Comparison of ENCODE assay signal across 8 cellular contexts in genomic region chr1:206909167-206909882, GRCh38. TPM values are rescaled to one million over a fixed set of nuclear protein-coding genes. Genes with fewer than 3 reads are reported as not detected.
DNase-seq lines count a peak whose midpoint lies in the region; ATAC-seq and TF ChIP-seq lines count a peak whose summit lies in the region.

No MANE protein-coding gene starts in this region.

- H3K27me3 ChIP-seq in RWPE2 (ENCODE audit: insufficient read depth, poor library complexity, severe bottlenecking) (no peaks in the 10 kb centered on the region), spleen (replicated peaks in 1 of 7) (peaks cover 0 to 38% (median 0%) of the 10 kb centered on the region in 7 donors)

- TF ChIP-seq POLR2A in spleen (IDR thresholded peaks at IDR 0.05) = no peak

- TF ChIP-seq CTCF in 22Rv1 (IDR thresholded peaks at IDR 0.05) = peak; percentile 41
- no peak for TF ChIP-seq CTCF in HFF-Myc (IDR thresholded peaks at IDR 0.05; ENCODE audit: low read depth, low read length, missing control alignments)
- TF ChIP-seq CTCF in RWPE2 (IDR thresholded peaks at IDR 0.05; ENCODE audit: poor library complexity, severe bottlenecking) = peak; percentile 30
- no peak for TF ChIP-seq CTCF in astrocyte of the spinal cord (IDR thresholded peaks at IDR 0.05; ENCODE audit: low read depth, low read length)
- peak in 1 of 11 experiments; percentile 7 for TF ChIP-seq CTCF in spleen (IDR thresholded peaks at IDR 0.05 in 8 of 11, conservative IDR thresholded peaks at IDR 0.05 in 3 of 11)

- peaks cover 20% of the 10 kb centered on the region for H3K4me1 ChIP-seq in RWPE2 (ENCODE audit: insufficient read depth, poor library complexity, severe bottlenecking)
- H3K4me1 ChIP-seq in spleen = peaks cover 52 to 99% (median 91%) of the 10 kb centered on the region in 6 donors

- DNase-seq in HFF-Myc (ENCODE audit: extremely low read depth, low read depth) (no peak), RWPE2 (ENCODE audit: low spot score) (peak; percentile 86), astrocyte of the spinal cord (ENCODE audit: low read depth, low spot score) (no peak), iPS-NIHi11 (ENCODE audit: low spot score) (peak; percentile 87), spleen (peak; percentile 88)

- H3K9me3 ChIP-seq in RWPE2 (ENCODE audit: severe bottlenecking) = no peaks in the 10 kb centered on the region
- H3K9me3 ChIP-seq in spleen = no peaks in the 10 kb centered on the region

- intact Hi-C loops in spleen (cut with DNase I; ENCODE audit: low total_unique reads) = no loop called here

- H3K27ac ChIP-seq in 22Rv1 = peak overlapping the region; percentile 72
- peak overlapping the region; percentile 74 for H3K27ac ChIP-seq in RWPE2 (ENCODE audit: poor library complexity, severe bottlenecking)
- peak overlapping the region; percentile 60 to 87 (median 69) for H3K27ac ChIP-seq in spleen

- in situ Hi-C loops in astrocyte of the spinal cord (cut with HindIII; ENCODE audit: low sequenced_read_pairs) = no loop called here

- 0 to 10% (median 5%) methylated on average over 31 to 69 of the region's 69 CpGs for WGBS in spleen, 5 donors

- H3K4me3 ChIP-seq in HFF-Myc (replicated peaks; ENCODE audit: low read depth, low read length) = peak overlapping the region; percentile 49
- H3K4me3 ChIP-seq in RWPE2 (ENCODE audit: severe bottlenecking) = peak overlapping the region; percentile 32
- peak overlapping the region; percentile 31 for H3K4me3 ChIP-seq in astrocyte of the spinal cord (ENCODE audit: low read depth, low read length)
- peak overlapping the region; percentile 23 to 69 (median 38) for H3K4me3 ChIP-seq in spleen

- ATAC-seq in RWPE2 (ENCODE audit: low read depth) = peak; percentile 74
- ATAC-seq in GM18909 (IDR thresholded peaks at IDR 0.05; ENCODE audit: poor library complexity, unreplicated experiment) = no peak
- ATAC-seq in HG02678 (IDR thresholded peaks at IDR 0.05; ENCODE audit: unreplicated experiment) = no peak

- H3K36me3 ChIP-seq in RWPE2 (ENCODE audit: low read depth) = no peaks in the 10 kb centered on the region
- peaks cover 0 to 96% (median 34%) of the 10 kb centered on the region in 6 donors for H3K36me3 ChIP-seq in spleen

RNA-seq across cellular contexts. Expression of gene IL24, which starts 12.1 kb away (rescaled TPM):
- under 1 TPM in 2 of 7 donors, not detected in 5; 0.30 to 0.34 TPM for total RNA-seq in spleen
- polyA plus RNA-seq in spleen = 1 to 10 TPM; 1.2 to 2.0 (median 1.4) TPM

RNA-seq across cellular contexts. Expression of gene FCMR, which starts 12.4 kb away (rescaled TPM):
- total RNA-seq in spleen = 100 to 1,000 TPM; 136 to 269 (median 242) TPM
- polyA plus RNA-seq in spleen = 100 to 1,000 TPM; 165 to 229 (median 187) TPM

RNA-seq across cellular contexts. Expression of gene PIGR, which starts 36.9 kb away (rescaled TPM):
- total RNA-seq in spleen = 1 to 10 TPM in 3 of 7 donors, under 1 TPM in 4; 0.37 to 1.7 (median 0.94) TPM
- polyA plus RNA-seq in spleen = under 1 TPM; 0.13 to 0.99 (median 0.30) TPM

RNA-seq across cellular contexts. Expression of gene IL20, which starts 43.9 kb away (rescaled TPM):
- not detected for total RNA-seq in spleen
- polyA plus RNA-seq in spleen = not detected

Comparison
In these comparisons a context has a peak if more than half of its experiments do, and no peak if none do; other contexts are left out.
1. CTCF ChIP-seq: peak in 22Rv1 (single experiment) and RWPE2 (single experiment); none in HFF-Myc (single experiment) and astrocyte of the spinal cord (single experiment).
2. DNase-seq: peak in RWPE2 (single experiment), iPS-NIHi11 (single experiment) and spleen (single experiment); none in HFF-Myc (single experiment) and astrocyte of the spinal cord (single experiment).
3. Peak in every context shown above with its lines, with median percentiles within 50 percentile points of each other: H3K27ac ChIP-seq and H3K4me3 ChIP-seq.